8 cellular contexts compared by ENCODE assay signal in the genomic region with DNA sequence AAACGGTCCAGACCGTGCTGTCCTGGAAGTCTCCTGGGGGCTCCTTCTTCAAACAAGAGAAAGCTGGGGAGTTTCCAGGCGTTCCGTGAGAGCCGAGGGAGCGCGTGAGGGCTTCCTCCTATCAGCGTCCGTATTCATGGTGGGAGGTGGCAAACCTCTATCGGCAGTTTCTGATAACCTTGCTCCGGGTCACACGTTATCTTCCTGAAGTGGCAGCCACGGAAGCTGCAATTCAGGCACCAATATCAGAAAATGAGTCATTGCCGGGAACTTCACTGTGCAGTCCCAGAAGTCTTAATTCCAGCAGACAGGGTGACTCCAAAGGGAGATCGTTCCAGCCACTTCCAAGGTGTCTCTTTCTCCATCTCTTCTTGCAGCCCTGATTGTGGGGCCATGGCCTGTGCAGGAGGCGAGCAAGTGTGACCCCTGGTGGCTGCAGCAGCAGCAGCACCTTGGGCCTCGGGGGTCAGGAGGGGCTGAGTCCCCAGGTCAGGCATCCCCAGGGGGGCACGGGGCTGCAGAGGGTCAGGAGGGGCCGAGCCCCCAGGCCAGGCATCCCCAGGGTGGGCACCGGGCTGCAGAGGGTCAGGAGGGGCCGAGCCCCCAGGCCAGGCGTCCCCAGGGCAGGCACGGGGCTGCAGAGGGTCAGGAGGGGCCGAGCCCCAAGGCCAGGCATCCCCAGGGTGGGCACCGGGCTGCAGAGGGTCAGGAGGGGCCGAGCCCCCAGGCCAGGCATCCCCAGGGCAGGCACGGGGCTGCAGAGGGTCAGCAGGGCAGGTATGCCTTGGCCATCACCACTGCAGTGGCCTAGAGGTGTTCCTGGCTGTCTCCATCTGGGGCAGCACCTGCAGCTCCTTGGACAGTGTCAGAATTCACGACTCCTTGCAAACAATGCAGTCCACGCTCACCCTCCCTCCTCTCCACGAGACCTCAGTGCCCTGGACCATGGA.
DNase-seq lines count a peak whose midpoint lies in the region; ATAC-seq and TF ChIP-seq lines count a peak whose summit lies in the region.

No MANE protein-coding gene starts in this region.

- peak; percentile 11 for DNase-seq in GF-D8 (lab: John Stamatoyannopoulos, UW)
- DNase-seq in NCI-H69 (lab: John Stamatoyannopoulos, UW): peak; percentile 24
- peak; percentile 64 for DNase-seq in activated T-cell treated with anti-CD3 and anti-CD28 coated beads, Interleukin-2, amount 50 U/mL, for 1 hour
- DNase-seq in left kidney (ENCODE audit: low read depth, low spot score): peak; percentile 66
- DNase-seq in ureter (ENCODE audit: low spot score): no peak
- DNase-seq in foreskin fibroblast: no peak
- no peak for DNase-seq in NCI-H128 (lab: John Stamatoyannopoulos, UW; ENCODE audit: unreplicated experiment)

- H3K9me3 Mint-ChIP-seq in stimulated activated memory B cell treated with anti-CD40 and anti-IgM and Interleukin-4, amounts not matched to agents 10 μg/mL and 1 μg/mL and 100 μg/mL, for 72 hours: peaks cover 6% of the 10 kb centered on the region

- H3K36me3 Mint-ChIP-seq in stimulated activated memory B cell treated with anti-CD40 and anti-IgM and Interleukin-4, amounts not matched to agents 10 μg/mL and 1 μg/mL and 100 μg/mL, for 72 hours: no peaks in the 10 kb centered on the region

- H3K4me1 Mint-ChIP-seq in stimulated activated memory B cell treated with anti-CD40 and anti-IgM and Interleukin-4, amounts not matched to agents 10 μg/mL and 1 μg/mL and 100 μg/mL, for 72 hours: peaks cover 8% of the 10 kb centered on the region

- H3K27ac Mint-ChIP-seq in stimulated activated memory B cell treated with anti-CD40 and anti-IgM and Interleukin-4, amounts not matched to agents 10 μg/mL and 1 μg/mL and 100 μg/mL, for 72 hours: no peak overlapping the region

- H3K27me3 Mint-ChIP-seq in stimulated activated memory B cell treated with anti-CD40 and anti-IgM and Interleukin-4, amounts not matched to agents 10 μg/mL and 1 μg/mL and 100 μg/mL, for 72 hours: peaks cover 22% of the 10 kb centered on the region

- no peak overlapping the region for H3K4me3 Mint-ChIP-seq in stimulated activated memory B cell treated with anti-CD40 and anti-IgM and Interleukin-4, amounts not matched to agents 10 μg/mL and 1 μg/mL and 100 μg/mL, for 72 hours

- peak; percentile 44 for ATAC-seq in stimulated activated memory B cell treated with anti-CD40 and anti-IgM and Interleukin-4, amounts not matched to agents 10 μg/mL and 1 μg/mL and 100 μg/mL, for 72 hours

- TF ChIP-seq CTCF in foreskin fibroblast (IDR thresholded peaks at IDR 0.05; ENCODE audit: low read depth, low read length): no peak

- no peak overlapping the region for H3K4me3 ChIP-seq in foreskin fibroblast (ENCODE audit: low read depth in 1 of 2, low read length in 2 of 2)

Comparison
In these comparisons a context has a peak if more than half of its experiments do, and no peak if none do; other contexts are left out.
1. DNase-seq: peak in GF-D8 (single experiment), NCI-H69 (single experiment), activated T-cell treated with anti-CD3 and anti-CD28 coated beads, Interleukin-2, amount 50 U/mL, for 1 hour (single experiment) and left kidney (single experiment); none in ureter (single experiment), foreskin fibroblast (0 of 2) and NCI-H128 (single experiment).